Comparison of ENCODE assay signal across 25 cellular contexts in the genomic region with DNA sequence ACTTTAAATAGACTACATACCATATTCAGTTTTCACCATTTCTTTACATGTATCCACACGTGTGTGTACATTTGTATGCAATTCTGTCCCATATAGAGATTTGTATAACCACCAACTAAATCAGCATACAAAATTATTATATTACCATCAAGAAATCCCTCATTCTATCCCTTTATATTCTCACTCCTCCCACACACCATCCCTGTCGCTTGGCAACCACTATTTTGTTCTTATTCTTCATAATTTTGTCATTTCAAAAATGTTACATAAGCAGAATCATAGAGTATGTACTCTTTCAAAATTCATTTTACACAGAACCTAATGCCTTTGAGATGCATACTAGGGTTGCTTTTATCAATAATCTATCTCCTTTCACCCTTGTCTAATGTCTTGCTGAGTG.
DNase-seq lines count a peak whose midpoint lies in the region; ATAC-seq and TF ChIP-seq lines count a peak whose summit lies in the region.
"Had no signal": no experiment of that assay in that cellular context is flagged by ENCODE, and none has a peak within 500 bp of the region (broad histone marks: within the 10 kb centered on the region; RNA-seq: fewer than 3 reads in every experiment).

No MANE protein-coding gene starts in this region.

- CTCF ChIA-PET in HEK293T (lab: Yijun Ruan, JAX), result no interaction called here

- DNase-seq in Ammon's horn (ENCODE audit: low spot score) (peak; percentile 25), caudate nucleus (lab: John Stamatoyannopoulos, UW) (peak in 15 of 61 donors; percentile 0 to 67 (median 2)), inferior parietal cortex (ENCODE audit: extremely low spot score) (peak; percentile 32), superior temporal gyrus (ENCODE audit: extremely low spot score) (peak; percentile 42), HEK293T (ENCODE audit: extremely low spot score) (no peak), cerebellar nuclear complex (lab: John Stamatoyannopoulos, UW) (no peak)
- DNase-seq: AML-193; BE2C; C1 segment of cervical spinal cord; CD4-positive, alpha-beta memory T cell; CD4-positive, CD25-positive, alpha-beta regulatory T cell; CD8-positive, alpha-beta memory T cell; COR-L47; DMS 273 treated with DMSO at 0.1 percent for 48 hours; DMS153; DMS53; DMS79; DND-41; EL; GDM1 had no signal

- peak overlapping the region; percentile 22 for H3K27ac ChIP-seq in caudate nucleus (ENCODE audit: low read depth, low read length)
- H3K27ac ChIP-seq: 22Rv1, A549, BLaER1 had no signal

- POLR2A ChIA-PET in HEK293T (lab: Yijun Ruan, JAX), result no interaction called here

- ATAC-seq in HG03460 (IDR thresholded peaks at IDR 0.05; ENCODE audit: unreplicated experiment), result no peak
- ATAC-seq: A549, GM12878 had no signal

TF ChIP-seq in HEK293T, 16 proteins besides CTCF, POLR2A, EP300 and RAD21:
- TF ChIP-seq FOXM1 (IDR thresholded peaks at IDR 0.05; ENCODE audit: borderline replicate concordance) (no peak), L3MBTL2 (conservative IDR thresholded peaks at IDR 0.05) (no peak), FOXK2 (IDR thresholded peaks at IDR 0.05) (no peak), ARNT (IDR thresholded peaks at IDR 0.05) (no peak), SUZ12 (IDR thresholded peaks at IDR 0.05) (no peak), ELF4 (IDR thresholded peaks at IDR 0.05) (no peak), FOXA1 (IDR thresholded peaks at IDR 0.05) (no peak), TARDBP (IDR thresholded peaks at IDR 0.05) (no peak), BHLHE40 (IDR thresholded peaks at IDR 0.05; ENCODE audit: borderline replicate concordance) (no peak)

Comparison
In these comparisons a context has a peak if more than half of its experiments do, and no peak if none do; other contexts are left out.
1. DNase-seq: peak in Ammon's horn (single experiment), inferior parietal cortex (single experiment) and superior temporal gyrus (single experiment); none in HEK293T (single experiment) and cerebellar nuclear complex (0 of 2).